1 cellular context compared by ENCODE assay signal in genomic region chr6:116648161-116648560, GRCh38.
TF ChIP-seq lines count a peak whose summit lies in the region.

No MANE protein-coding gene starts in this region.

TF ChIP-seq in HEK293, 187 proteins besides CTCF, POLR2A, EP300 and RAD21 (continued from another document):
- TF ChIP-seq, protein P1, sequence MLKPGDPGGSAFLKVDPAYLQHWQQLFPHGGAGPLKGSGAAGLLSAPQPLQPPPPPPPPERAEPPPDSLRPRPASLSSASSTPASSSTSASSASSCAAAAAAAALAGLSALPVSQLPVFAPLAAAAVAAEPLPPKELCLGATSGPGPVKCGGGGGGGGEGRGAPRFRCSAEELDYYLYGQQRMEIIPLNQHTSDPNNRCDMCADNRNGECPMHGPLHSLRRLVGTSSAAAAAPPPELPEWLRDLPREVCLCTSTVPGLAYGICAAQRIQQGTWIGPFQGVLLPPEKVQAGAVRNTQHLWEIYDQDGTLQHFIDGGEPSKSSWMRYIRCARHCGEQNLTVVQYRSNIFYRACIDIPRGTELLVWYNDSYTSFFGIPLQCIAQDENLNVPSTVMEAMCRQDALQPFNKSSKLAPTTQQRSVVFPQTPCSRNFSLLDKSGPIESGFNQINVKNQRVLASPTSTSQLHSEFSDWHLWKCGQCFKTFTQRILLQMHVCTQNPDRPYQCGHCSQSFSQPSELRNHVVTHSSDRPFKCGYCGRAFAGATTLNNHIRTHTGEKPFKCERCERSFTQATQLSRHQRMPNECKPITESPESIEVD (tag by site-specific recombination; IDR thresholded peaks at IDR 0.05) = peak; percentile 74
- no peak for TF ChIP-seq ZFHX2 (tag by site-specific recombination; conservative IDR thresholded peaks at IDR 0.05)
- no peak for TF ChIP-seq PBX3 (CRISPR knock-in tag; IDR thresholded peaks at IDR 0.05)
- TF ChIP-seq ZFP41 (tag by site-specific recombination; IDR thresholded peaks at IDR 0.05; ENCODE audit: borderline replicate concordance) = no peak
- TF ChIP-seq ZNF513 (tag by site-specific recombination; IDR thresholded peaks at IDR 0.05) = no peak
- TF ChIP-seq ZBTB7A (tag by site-specific recombination; IDR thresholded peaks at IDR 0.05; ENCODE audit: low read depth) = no peak
- no peak for TF ChIP-seq SALL2 (tag by site-specific recombination; IDR thresholded peaks at IDR 0.05; ENCODE audit: borderline replicate concordance)
- no peak for TF ChIP-seq PRDM10 (tag by site-specific recombination; IDR thresholded peaks at IDR 0.05)
- no peak for TF ChIP-seq ZNF830 (tag by site-specific recombination; IDR thresholded peaks at IDR 0.05; ENCODE audit: low read depth)
- no peak for TF ChIP-seq ZNF585B (tag by site-specific recombination; IDR thresholded peaks at IDR 0.05)
- TF ChIP-seq, protein P2, sequence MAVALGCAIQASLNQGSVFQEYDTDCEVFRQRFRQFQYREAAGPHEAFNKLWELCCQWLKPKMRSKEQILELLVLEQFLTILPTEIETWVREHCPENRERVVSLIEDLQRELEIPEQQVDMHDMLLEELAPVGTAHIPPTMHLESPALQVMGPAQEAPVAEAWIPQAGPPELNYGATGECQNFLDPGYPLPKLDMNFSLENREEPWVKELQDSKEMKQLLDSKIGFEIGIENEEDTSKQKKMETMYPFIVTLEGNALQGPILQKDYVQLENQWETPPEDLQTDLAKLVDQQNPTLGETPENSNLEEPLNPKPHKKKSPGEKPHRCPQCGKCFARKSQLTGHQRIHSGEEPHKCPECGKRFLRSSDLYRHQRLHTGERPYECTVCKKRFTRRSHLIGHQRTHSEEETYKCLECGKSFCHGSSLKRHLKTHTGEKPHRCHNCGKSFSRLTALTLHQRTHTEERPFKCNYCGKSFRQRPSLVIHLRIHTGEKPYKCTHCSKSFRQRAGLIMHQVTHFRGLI (tag by site-specific recombination; IDR thresholded peaks at IDR 0.05) = no peak
- TF ChIP-seq ZNF19 (tag by site-specific recombination; IDR thresholded peaks at IDR 0.05; ENCODE audit: low read depth) = no peak
- peak; percentile 53; the same call in 1 of the 2 replicates for TF ChIP-seq ZXDB (tag by site-specific recombination; IDR thresholded peaks at IDR 0.05)
- no peak for TF ChIP-seq ZNF114 (tag by site-specific recombination; IDR thresholded peaks at IDR 0.05)
- no peak for TF ChIP-seq ZNF2 (tag by site-specific recombination; IDR thresholded peaks at IDR 0.05)
- no peak for TF ChIP-seq ZNF560 (tag by site-specific recombination; IDR thresholded peaks at IDR 0.05; ENCODE audit: borderline replicate concordance)
- TF ChIP-seq ZNF548 (tag by site-specific recombination; IDR thresholded peaks at IDR 0.05) = no peak
- peak; percentile 27 for TF ChIP-seq OSR2 (tag by site-specific recombination; IDR thresholded peaks at IDR 0.05)
- no peak for TF ChIP-seq ZNF239 (tag by site-specific recombination; IDR thresholded peaks at IDR 0.05)
- TF ChIP-seq MYNN (tag by site-specific recombination; IDR thresholded peaks at IDR 0.05; ENCODE audit: borderline replicate concordance) = no peak
- TF ChIP-seq, protein P3, sequence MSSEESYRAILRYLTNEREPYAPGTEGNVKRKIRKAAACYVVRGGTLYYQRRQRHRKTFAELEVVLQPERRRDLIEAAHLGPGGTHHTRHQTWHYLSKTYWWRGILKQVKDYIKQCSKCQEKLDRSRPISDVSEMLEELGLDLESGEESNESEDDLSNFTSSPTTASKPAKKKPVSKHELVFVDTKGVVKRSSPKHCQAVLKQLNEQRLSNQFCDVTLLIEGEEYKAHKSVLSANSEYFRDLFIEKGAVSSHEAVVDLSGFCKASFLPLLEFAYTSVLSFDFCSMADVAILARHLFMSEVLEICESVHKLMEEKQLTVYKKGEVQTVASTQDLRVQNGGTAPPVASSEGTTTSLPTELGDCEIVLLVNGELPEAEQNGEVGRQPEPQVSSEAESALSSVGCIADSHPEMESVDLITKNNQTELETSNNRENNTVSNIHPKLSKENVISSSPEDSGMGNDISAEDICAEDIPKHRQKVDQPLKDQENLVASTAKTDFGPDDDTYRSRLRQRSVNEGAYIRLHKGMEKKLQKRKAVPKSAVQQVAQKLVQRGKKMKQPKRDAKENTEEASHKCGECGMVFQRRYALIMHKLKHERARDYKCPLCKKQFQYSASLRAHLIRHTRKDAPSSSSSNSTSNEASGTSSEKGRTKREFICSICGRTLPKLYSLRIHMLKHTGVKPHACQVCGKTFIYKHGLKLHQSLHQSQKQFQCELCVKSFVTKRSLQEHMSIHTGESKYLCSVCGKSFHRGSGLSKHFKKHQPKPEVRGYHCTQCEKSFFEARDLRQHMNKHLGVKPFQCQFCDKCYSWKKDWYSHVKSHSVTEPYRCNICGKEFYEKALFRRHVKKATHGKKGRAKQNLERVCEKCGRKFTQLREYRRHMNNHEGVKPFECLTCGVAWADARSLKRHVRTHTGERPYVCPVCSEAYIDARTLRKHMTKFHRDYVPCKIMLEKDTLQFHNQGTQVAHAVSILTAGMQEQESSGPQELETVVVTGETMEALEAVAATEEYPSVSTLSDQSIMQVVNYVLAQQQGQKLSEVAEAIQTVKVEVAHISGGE (tag by site-specific recombination; conservative IDR thresholded peaks at IDR 0.05; ENCODE audit: low read depth) = no peak
- no peak for TF ChIP-seq PATZ1 (tag by site-specific recombination; IDR thresholded peaks at IDR 0.05)
- TF ChIP-seq, protein P4, sequence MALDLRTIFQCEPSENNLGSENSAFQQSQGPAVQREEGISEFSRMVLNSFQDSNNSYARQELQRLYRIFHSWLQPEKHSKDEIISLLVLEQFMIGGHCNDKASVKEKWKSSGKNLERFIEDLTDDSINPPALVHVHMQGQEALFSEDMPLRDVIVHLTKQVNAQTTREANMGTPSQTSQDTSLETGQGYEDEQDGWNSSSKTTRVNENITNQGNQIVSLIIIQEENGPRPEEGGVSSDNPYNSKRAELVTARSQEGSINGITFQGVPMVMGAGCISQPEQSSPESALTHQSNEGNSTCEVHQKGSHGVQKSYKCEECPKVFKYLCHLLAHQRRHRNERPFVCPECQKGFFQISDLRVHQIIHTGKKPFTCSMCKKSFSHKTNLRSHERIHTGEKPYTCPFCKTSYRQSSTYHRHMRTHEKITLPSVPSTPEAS (tag by site-specific recombination; IDR thresholded peaks at IDR 0.05) = no peak
- TF ChIP-seq ZNF324 (tag by site-specific recombination; IDR thresholded peaks at IDR 0.05) = no peak
